Comparison of ENCODE assay signal across 1 cellular context in the genomic region with DNA sequence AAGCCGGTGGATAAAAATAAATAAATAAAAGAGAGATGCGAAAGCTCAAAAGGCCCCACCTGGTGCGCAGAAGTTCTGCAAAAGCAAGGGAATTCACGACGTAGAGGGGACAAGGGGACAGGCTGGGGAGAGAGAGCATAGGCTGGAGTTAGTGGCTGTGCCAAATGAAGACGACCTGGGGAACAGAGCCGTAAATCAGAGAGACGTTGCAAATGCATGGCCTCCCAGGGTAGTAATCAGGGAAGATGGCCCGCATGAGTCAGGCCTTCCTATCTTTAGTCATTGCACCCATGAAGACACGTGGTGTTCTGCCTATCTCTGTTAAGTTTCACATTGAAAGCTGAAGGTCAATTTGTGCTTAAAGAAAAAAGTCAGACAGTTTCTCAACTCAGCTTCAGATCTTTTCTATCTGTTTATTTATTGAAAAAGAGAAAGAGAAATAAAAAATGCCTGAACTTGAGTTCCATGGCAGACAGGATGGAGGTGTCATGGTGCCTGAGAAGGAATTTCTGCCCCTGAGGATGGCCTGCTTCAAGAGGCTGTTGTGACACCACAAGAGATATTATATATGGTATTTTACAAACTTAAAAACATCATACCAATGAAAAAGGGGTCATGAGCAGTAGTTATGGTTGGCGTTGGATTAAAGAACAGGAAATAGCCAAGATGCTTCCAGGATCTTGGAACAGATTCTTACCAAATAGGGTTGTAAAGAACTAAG.
A peak's percentile ranks its signal among the peaks of the same experiment; 100 is the strongest.
TF ChIP-seq lines count a peak whose summit lies in the region.

No MANE protein-coding gene starts in this region.

TF ChIP-seq in SK-N-SH, 30 proteins besides CTCF, POLR2A, EP300 and RAD21 (continued from another document):
- TF ChIP-seq, protein P1, sequence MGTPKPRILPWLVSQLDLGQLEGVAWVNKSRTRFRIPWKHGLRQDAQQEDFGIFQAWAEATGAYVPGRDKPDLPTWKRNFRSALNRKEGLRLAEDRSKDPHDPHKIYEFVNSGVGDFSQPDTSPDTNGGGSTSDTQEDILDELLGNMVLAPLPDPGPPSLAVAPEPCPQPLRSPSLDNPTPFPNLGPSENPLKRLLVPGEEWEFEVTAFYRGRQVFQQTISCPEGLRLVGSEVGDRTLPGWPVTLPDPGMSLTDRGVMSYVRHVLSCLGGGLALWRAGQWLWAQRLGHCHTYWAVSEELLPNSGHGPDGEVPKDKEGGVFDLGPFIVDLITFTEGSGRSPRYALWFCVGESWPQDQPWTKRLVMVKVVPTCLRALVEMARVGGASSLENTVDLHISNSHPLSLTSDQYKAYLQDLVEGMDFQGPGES (IDR thresholded peaks at IDR 0.05; ENCODE audit: low read depth, low read length) = no peak
- TF ChIP-seq MXI1 (IDR thresholded peaks at IDR 0.05; ENCODE audit: low read depth, low read length) (no peak), CHD2 (IDR thresholded peaks at IDR 0.05; ENCODE audit: low read length, partially characterized antibody) (no peak), MEF2A (IDR thresholded peaks at IDR 0.05; ENCODE audit: borderline replicate concordance, low read depth) (no peak), RCOR1 (IDR thresholded peaks at IDR 0.05; ENCODE audit: low read length) (no peak)
- TF ChIP-seq, protein P2, sequence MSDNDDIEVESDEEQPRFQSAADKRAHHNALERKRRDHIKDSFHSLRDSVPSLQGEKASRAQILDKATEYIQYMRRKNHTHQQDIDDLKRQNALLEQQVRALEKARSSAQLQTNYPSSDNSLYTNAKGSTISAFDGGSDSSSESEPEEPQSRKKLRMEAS (IDR thresholded peaks at IDR 0.05; ENCODE audit: low read depth) = peak; percentile 67; the same call in 1 of the 2 replicates
TF ChIP-seq in SK-N-SH: peak in this region for 6.
